Comparison of ENCODE assay signal across 1 cellular context in genomic region chr2:232030229-232030628, GRCh38.
TF ChIP-seq lines count a peak whose summit lies in the region.

No MANE protein-coding gene starts in this region.

TF ChIP-seq in HepG2, 621 proteins besides CTCF, POLR2A, EP300 and RAD21 (continued from another document):
- TF ChIP-seq TP53 (CRISPR knock-in tag; conservative IDR thresholded peaks at IDR 0.05) (no peak), SMC3 (IDR thresholded peaks at IDR 0.05; ENCODE audit: low read length) (peak; percentile 10; the same call in 1 of the 2 replicates), REL (CRISPR knock-in tag; conservative IDR thresholded peaks at IDR 0.05) (no peak), MNT (IDR thresholded peaks at IDR 0.05) (no peak), GMEB1 (CRISPR knock-in tag; IDR thresholded peaks at IDR 0.05; ENCODE audit: borderline replicate concordance) (no peak), STAG1 (CRISPR knock-in tag; IDR thresholded peaks at IDR 0.05) (peak; percentile 48; the same call in 1 of the 2 replicates), TEF (CRISPR knock-in tag; IDR thresholded peaks at IDR 0.05) (no peak), PITX1 (CRISPR knock-in tag; IDR thresholded peaks at IDR 0.05) (no peak), ZSCAN29 (CRISPR knock-in tag; conservative IDR thresholded peaks at IDR 0.05) (no peak), NR3C1 (CRISPR knock-in tag; IDR thresholded peaks at IDR 0.05) (no peak), TBL1XR1 (IDR thresholded peaks at IDR 0.05; ENCODE audit: borderline replicate concordance, low read length, partially characterized antibody) (no peak)
